In genomic region chr20:25480797-25481196, GRCh38 we compare ENCODE assay signal across 24 cellular contexts.
"Had no signal": no experiment of that assay in that cellular context is flagged by ENCODE, and none has a peak within 500 bp of the region (broad histone marks: within the 10 kb centered on the region; RNA-seq: fewer than 3 reads in every experiment).

No MANE protein-coding gene starts in this region.

- ATAC-seq: foreskin keratinocyte, gastroesophageal sphincter, heart right ventricle, left lung, left ventricle myocardium superior, lower lobe of right lung, mucosa of descending colon had no signal

- H3K27me3 ChIP-seq: dorsolateral prefrontal cortex, esophagus muscularis mucosa, foreskin keratinocyte, gastroesophageal sphincter, heart right ventricle, left lung had no signal

- H3K9me3 ChIP-seq: esophagus muscularis mucosa, gastroesophageal sphincter, heart right ventricle, left lung, lower lobe of right lung, mucosa of descending colon had no signal

- H3K4me1 ChIP-seq: esophagus muscularis mucosa, gastroesophageal sphincter, left lung, lower lobe of right lung had no signal

- H3K4me3 ChIP-seq: coronary artery, dorsolateral prefrontal cortex, esophagus muscularis mucosa, gastroesophageal sphincter, heart right ventricle, left lung, lower lobe of right lung, mucosa of descending colon had no signal

- FAIRE-seq: colon, endothelial cell of umbilical vein, frontal cortex, islet of Langerhans, keratinocyte had no signal

- DNase-seq: dermis blood vessel endothelial cell; effector CD4-positive, alpha-beta T cell; effector memory CD4-positive, alpha-beta T cell; foreskin keratinocyte; glutamatergic neuron; head of caudate nucleus; heart right ventricle; hippocampal formation; kidney glomerular epithelial cell; left cardiac atrium; left ventricle myocardium superior; lower lobe of right lung; mesenchymal stem cell; mucosa of descending colon had no signal

- H3K27ac ChIP-seq: coronary artery, esophagus muscularis mucosa, foreskin keratinocyte, gastroesophageal sphincter, heart right ventricle, left lung, lower lobe of right lung had no signal
